ENCODE assay signal across 10 cellular contexts in the genomic region with DNA sequence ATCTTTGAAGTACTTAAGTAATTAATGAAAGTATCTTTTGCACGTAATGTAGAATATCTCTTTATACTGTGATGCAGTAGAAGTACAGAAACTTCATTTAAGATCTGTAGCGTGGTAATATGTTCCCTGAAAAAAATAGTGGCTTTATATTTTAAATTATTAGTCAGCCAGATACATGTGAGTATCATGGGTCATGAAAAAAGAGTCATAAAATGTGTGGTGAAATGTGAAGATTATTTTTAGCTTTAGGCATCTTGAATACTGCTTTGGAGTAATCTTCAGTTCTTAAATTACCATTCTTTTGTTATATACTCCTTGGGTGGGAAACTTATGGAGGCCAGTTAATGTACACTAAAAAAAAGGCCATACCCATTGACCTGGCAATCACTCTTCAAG. TPM values are rescaled to one million over a fixed set of nuclear protein-coding genes. Genes with fewer than 3 reads are reported as not detected.
"Had no signal": no experiment of that assay in that cellular context is flagged by ENCODE, and none has a peak within 500 bp of the region (broad histone marks: within the 10 kb centered on the region; RNA-seq: fewer than 3 reads in every experiment).

No MANE protein-coding gene starts in this region.

RNA-seq across cellular contexts. Expression of a gene that starts 59.6 kb away (rescaled TPM):
- total RNA-seq: PC-3, PC-9, Peyer's patch, Right ventricle myocardium inferior, Right ventricle myocardium superior, RPMI7951, SJCRH30, SJSA1, SK-MEL-5 had no signal
- polyA plus RNA-seq: SK-N-SH had no signal
